In the genomic region with DNA sequence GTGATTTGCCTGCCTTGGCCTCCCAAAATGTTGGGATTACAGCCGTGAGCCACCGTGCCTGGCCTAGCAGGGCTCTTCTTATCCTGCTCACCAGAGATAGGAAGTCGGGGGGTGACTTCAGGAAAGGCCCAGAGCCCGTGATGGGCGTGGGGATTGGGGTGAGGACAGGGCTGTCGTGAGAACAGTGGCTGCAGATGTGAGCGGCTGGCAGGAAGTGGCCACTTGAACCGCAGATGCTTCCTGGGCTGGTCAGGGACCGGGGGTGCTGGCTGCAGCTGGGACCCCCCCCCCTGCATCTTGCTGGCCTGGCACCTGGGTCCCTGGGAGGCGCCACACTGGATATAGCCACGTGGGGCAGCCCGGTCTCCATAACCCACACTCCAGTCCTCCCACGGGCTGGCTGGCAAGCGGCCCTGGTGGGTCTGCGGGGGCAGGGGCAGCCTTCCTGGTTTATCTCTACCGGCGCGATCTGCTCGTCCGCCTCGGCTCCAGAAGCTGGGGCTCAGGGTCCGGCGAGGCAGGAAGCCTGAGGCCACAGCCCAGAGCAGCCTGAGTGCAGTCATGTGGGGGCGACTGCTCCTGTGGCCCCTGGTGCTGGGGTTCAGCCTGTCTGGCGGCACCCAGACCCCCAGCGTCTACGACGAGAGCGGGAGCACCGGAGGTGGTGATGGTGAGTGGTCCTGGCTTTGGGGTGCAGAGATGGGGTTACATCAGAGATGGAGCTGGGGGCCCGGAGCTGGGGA, we compare ENCODE assay signal across 10 cellular contexts. TPM values are rescaled to one million over a fixed set of nuclear protein-coding genes. Genes with fewer than 3 reads are reported as not detected.
DNase-seq lines count a peak whose midpoint lies in the region; ATAC-seq, FAIRE-seq and TF ChIP-seq lines count a peak whose summit lies in the region.
"Had no signal": no experiment of that assay in that cellular context is flagged by ENCODE, and none has a peak within 500 bp of the region (broad histone marks: within the 10 kb centered on the region; RNA-seq: fewer than 3 reads in every experiment).

A gene (plus strand): TSS at position 371 of the 743 bp plus-strand sequence. CDS start 191 bp downstream, at position 562.

- H3K4me1 ChIP-seq in duodenal mucosa (ENCODE audit: control insufficient read depth in 1 of 2, insufficient read depth in 2 of 2, low read length in 2 of 2), result peaks cover 0 to 9% of the 10 kb centered on the region in 2 donors

- H3K9ac ChIP-seq in duodenal mucosa (ENCODE audit: low read depth in 1 of 2, low read length in 2 of 2), result peak within 1 kb of the TSS; percentile 2 to 25

- H3K4me3 ChIP-seq in duodenal mucosa (ENCODE audit: low read depth in 1 of 2, low read length in 2 of 2), result peak within 1 kb of the TSS; percentile 29 to 59

- H3K9me3 ChIP-seq in duodenal mucosa (ENCODE audit: control insufficient read depth in 1 of 2, low read length in 2 of 2), result no peaks in the 10 kb centered on the region

- H3K4me1 Mint-ChIP-seq in IgD-negative memory B cell, result peaks cover 15 to 21% (median 21%) of the 10 kb centered on the region in 3 donors

- no peak for ATAC-seq in HG02852 (IDR thresholded peaks at IDR 0.05; ENCODE audit: unreplicated experiment)

- H3K9me3 Mint-ChIP-seq in IgD-negative memory B cell, result peaks cover 0 to 1% (median 0%) of the 10 kb centered on the region in 3 donors

- FAIRE-seq in GM12892 (lab: Jason Lieb, UNC) (peak; percentile 54), frontal cortex (lab: Jason Lieb, UNC) (no peak)
- FAIRE-seq: endometrium had no signal

- TF ChIP-seq POLR2A in GM12892 (IDR thresholded peaks at IDR 0.05; ENCODE audit: low read depth, low read length), result 0 out of 2 replicates have a peak, but pooled peaks have one; percentile 16

- H3K27me3 ChIP-seq in duodenal mucosa (ENCODE audit: control insufficient read depth in 1 of 2, insufficient read depth in 2 of 2, low read length in 2 of 2), result no peaks in the 10 kb centered on the region

- peak within 1 kb of the TSS in 1 of 3 donors; percentile 39 for H3K27ac Mint-ChIP-seq in IgD-negative memory B cell

- peak within 1 kb of the TSS; percentile 62 for H3K27ac ChIP-seq in duodenal mucosa (ENCODE audit: low read depth, low read length)

- H3K27me3 Mint-ChIP-seq in IgD-negative memory B cell, result peaks cover 3% of the 10 kb centered on the region

- peak; percentile 62 for DNase-seq in GM12892 (ENCODE audit: insufficient read length)
- DNase-seq in retina, result peak; percentile 58
- no peak for DNase-seq in frontal cortex (ENCODE audit: low spot score in 2 of 2)
- DNase-seq in DMS114 treated with DMSO at 0.1 percent for 48 hours (lab: John Stamatoyannopoulos, UW; ENCODE audit: unreplicated experiment), result no peak
- no peak for DNase-seq in NCI-H1092 (lab: John Stamatoyannopoulos, UW)

- H3K4me3 Mint-ChIP-seq in IgD-negative memory B cell, result peak within 1 kb of the TSS in 3 of 4 donors; percentile 30 to 83 (median 75)

- no peaks in the 10 kb centered on the region for H3K36me3 ChIP-seq in duodenal mucosa (ENCODE audit: control insufficient read depth in 1 of 2, insufficient read depth in 2 of 2, low read length in 2 of 2)

- H3K36me3 Mint-ChIP-seq in IgD-negative memory B cell, result no peaks in the 10 kb centered on the region

RNA-seq across cellular contexts. Expression of the gene that starts here (rescaled TPM):
- polyA plus RNA-seq in GM12892 (2012; ENCODE audit: missing spikeins), result 0.40 TPM
- 0.36 TPM for polyA plus RNA-seq in IgD-negative memory B cell
- under 0.01 TPM for total RNA-seq in frontal cortex
- total RNA-seq: NCI-H460 had no signal

Comparison
In these comparisons a context has a peak if more than half of its experiments do, and no peak if none do; other contexts are left out.
1. DNase-seq: peak in GM12892 (single experiment) and retina (single experiment); none in frontal cortex (0 of 2), DMS114 treated with DMSO at 0.1 percent for 48 hours (single experiment) and NCI-H1092 (single experiment).